Comparison of ENCODE assay signal across 1 cellular context in the genomic region with DNA sequence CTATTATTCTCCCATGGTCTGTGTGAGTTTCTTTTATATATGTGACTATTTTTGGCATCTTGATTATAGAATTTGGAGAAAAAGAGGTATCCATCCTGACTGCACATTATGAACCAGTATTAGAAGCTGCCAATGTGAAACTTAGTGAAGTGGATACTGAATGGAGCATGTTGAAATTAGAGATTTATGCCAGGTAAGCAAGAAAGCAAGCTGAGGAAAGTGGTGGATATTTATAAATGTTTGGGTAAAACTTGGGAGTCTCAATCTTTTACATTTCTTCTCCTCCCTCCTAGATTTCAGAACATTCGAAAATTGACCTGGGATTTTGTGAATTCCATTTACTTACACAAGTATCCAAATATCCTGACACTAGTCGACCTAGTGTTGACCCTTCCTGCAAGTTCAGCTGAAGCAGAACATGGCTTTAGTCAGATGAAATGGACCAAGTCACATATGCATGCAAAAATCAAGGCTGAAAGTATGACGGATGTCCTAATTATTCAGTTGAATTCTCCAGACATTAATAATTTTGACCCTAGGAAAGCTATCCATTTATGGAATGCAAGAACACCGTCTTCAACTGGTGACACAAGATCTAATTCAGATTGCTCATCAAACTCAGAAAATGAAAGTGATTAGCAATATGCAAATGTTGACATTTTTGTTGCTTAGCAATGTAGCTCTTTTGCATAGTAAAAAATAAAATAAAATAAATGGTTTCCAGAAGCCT.
TF ChIP-seq lines count a peak whose summit lies in the region.

No MANE protein-coding gene starts in this region.

TF ChIP-seq in HepG2, 621 proteins besides CTCF, POLR2A, EP300 and RAD21 (continued from another document):
- TF ChIP-seq, protein P1, sequence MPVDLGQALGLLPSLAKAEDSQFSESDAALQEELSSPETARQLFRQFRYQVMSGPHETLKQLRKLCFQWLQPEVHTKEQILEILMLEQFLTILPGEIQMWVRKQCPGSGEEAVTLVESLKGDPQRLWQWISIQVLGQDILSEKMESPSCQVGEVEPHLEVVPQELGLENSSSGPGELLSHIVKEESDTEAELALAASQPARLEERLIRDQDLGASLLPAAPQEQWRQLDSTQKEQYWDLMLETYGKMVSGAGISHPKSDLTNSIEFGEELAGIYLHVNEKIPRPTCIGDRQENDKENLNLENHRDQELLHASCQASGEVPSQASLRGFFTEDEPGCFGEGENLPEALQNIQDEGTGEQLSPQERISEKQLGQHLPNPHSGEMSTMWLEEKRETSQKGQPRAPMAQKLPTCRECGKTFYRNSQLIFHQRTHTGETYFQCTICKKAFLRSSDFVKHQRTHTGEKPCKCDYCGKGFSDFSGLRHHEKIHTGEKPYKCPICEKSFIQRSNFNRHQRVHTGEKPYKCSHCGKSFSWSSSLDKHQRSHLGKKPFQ (CRISPR knock-in tag; IDR thresholded peaks at IDR 0.05; ENCODE audit: insufficient replicate concordance): no peak
- TF ChIP-seq ATF1 (CRISPR knock-in tag; IDR thresholded peaks at IDR 0.05) (no peak), MAFK (conservative IDR thresholded peaks at IDR 0.05 in 1 of 2, IDR thresholded peaks at IDR 0.05 in 1 of 2; ENCODE audit: low read length in 2 of 2) (peak; percentile 33 to 56; a peak in 3 of 4 replicates), HNRNPL (IDR thresholded peaks at IDR 0.05; ENCODE audit: low read depth, low read length) (no peak), ZZZ3 (CRISPR knock-in tag; IDR thresholded peaks at IDR 0.05; ENCODE audit: borderline replicate concordance) (no peak)
- TF ChIP-seq, protein P2, sequence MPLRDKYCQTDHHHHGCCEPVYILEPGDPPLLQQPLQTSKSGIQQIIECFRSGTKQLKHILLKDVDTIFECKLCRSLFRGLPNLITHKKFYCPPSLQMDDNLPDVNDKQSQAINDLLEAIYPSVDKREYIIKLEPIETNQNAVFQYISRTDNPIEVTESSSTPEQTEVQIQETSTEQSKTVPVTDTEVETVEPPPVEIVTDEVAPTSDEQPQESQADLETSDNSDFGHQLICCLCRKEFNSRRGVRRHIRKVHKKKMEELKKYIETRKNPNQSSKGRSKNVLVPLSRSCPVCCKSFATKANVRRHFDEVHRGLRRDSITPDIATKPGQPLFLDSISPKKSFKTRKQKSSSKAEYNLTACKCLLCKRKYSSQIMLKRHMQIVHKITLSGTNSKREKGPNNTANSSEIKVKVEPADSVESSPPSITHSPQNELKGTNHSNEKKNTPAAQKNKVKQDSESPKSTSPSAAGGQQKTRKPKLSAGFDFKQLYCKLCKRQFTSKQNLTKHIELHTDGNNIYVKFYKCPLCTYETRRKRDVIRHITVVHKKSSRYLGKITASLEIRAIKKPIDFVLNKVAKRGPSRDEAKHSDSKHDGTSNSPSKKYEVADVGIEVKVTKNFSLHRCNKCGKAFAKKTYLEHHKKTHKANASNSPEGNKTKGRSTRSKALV (CRISPR knock-in tag; IDR thresholded peaks at IDR 0.05): no peak
